In genomic region chr1:42312576-42313212, GRCh38 we compare ENCODE assay signal across 1 cellular context.
TF ChIP-seq lines count a peak whose summit lies in the region.

No MANE protein-coding gene starts in this region.

TF ChIP-seq in GM12878, 131 proteins besides CTCF, POLR2A, EP300 and RAD21:
- TF ChIP-seq HDAC2 (IDR thresholded peaks at IDR 0.05) = no peak
- TF ChIP-seq, protein P1, sequence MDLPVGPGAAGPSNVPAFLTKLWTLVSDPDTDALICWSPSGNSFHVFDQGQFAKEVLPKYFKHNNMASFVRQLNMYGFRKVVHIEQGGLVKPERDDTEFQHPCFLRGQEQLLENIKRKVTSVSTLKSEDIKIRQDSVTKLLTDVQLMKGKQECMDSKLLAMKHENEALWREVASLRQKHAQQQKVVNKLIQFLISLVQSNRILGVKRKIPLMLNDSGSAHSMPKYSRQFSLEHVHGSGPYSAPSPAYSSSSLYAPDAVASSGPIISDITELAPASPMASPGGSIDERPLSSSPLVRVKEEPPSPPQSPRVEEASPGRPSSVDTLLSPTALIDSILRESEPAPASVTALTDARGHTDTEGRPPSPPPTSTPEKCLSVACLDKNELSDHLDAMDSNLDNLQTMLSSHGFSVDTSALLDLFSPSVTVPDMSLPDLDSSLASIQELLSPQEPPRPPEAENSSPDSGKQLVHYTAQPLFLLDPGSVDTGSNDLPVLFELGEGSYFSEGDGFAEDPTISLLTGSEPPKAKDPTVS (IDR thresholded peaks at IDR 0.05; ENCODE audit: low read depth, low read length) = no peak
